8 cellular contexts compared by ENCODE assay signal in genomic region chr20:1423625-1424106, GRCh38. TPM values are rescaled to one million over a fixed set of nuclear protein-coding genes. Genes with fewer than 3 reads are reported as not detected.
A peak's percentile ranks its signal among the peaks of the same experiment; 100 is the strongest.
DNase-seq lines count a peak whose midpoint lies in the region; ATAC-seq and TF ChIP-seq lines count a peak whose summit lies in the region.

No MANE protein-coding gene starts in this region.

- no peak for TF ChIP-seq RAD21 in HCT116 (IDR thresholded peaks at IDR 0.05; ENCODE audit: low read depth)

- H3K36me3 Mint-ChIP-seq in CD8-positive, alpha-beta T cell = peaks cover 3% of the 10 kb centered on the region

- H3K27ac ChIP-seq in CD8-positive, alpha-beta T cell (ENCODE audit: low read depth, low read length) = no peak overlapping the region
- peak overlapping the region; percentile 3; the same call in 1 of the 2 replicates for H3K27ac ChIP-seq in HCT116 (ENCODE audit: low read depth, low read length)

- BruUV-seq in HCT116 (replicated peaks; lab: Mats Ljungman, UMichigan) = no TSS peak

- ATAC-seq in CD8-positive, alpha-beta T cell = peak; percentile 40
- ATAC-seq in HCT116 = peak; percentile 90
- no peak for ATAC-seq in HG03457 (IDR thresholded peaks at IDR 0.05; ENCODE audit: unreplicated experiment)
- no peak for ATAC-seq in HG03095 (IDR thresholded peaks at IDR 0.05; ENCODE audit: unreplicated experiment)
- no peak for ATAC-seq in GM18861 (IDR thresholded peaks at IDR 0.05; ENCODE audit: unreplicated experiment)
- ATAC-seq in GM21528 (IDR thresholded peaks at IDR 0.05; ENCODE audit: low FRiP score, unreplicated experiment) = no peak

- H3K9ac ChIP-seq in HCT116 (ENCODE audit: low read length) = no peak overlapping the region

- TF ChIP-seq CTCF in CD8-positive, alpha-beta T cell (IDR thresholded peaks at IDR 0.05) = no peak
- TF ChIP-seq CTCF in HCT116 (IDR thresholded peaks at IDR 0.05 in 2 of 3, conservative IDR thresholded peaks at IDR 0.05 in 1 of 3; ENCODE audit: borderline replicate concordance in 1 of 3, insufficient read depth in 1 of 3, low read depth in 2 of 3, low read length in 2 of 3) = peak in 1 of 3 experiments; percentile 40; a peak in 2 of 6 replicates

- no peaks in the 10 kb centered on the region for H3K79me2 ChIP-seq in HCT116 (ENCODE audit: insufficient read depth, low read length)

- peaks cover 3% of the 10 kb centered on the region for H3K9me3 ChIP-seq in CD8-positive, alpha-beta T cell (ENCODE audit: low read length)
- H3K9me3 ChIP-seq in HCT116 (ENCODE audit: control insufficient read depth in 1 of 2, insufficient read depth in 1 of 2, low read depth in 1 of 2, low read length in 2 of 2) = peaks cover 0 to 8% of the 10 kb centered on the region in 2 experiments; a peak in 1 of 4 replicates

- H3K27me3 ChIP-seq in CD8-positive, alpha-beta T cell (ENCODE audit: insufficient read depth, low read length) = no peaks in the 10 kb centered on the region
- H3K27me3 ChIP-seq in HCT116 (ENCODE audit: insufficient read depth, low read length) = no peaks in the 10 kb centered on the region

- no peak overlapping the region for H3K27ac Mint-ChIP-seq in CD8-positive, alpha-beta T cell

- H3K9me3 Mint-ChIP-seq in CD8-positive, alpha-beta T cell = peaks cover 19% of the 10 kb centered on the region

- no peaks in the 10 kb centered on the region for H3K9me2 ChIP-seq in HCT116 (ENCODE audit: insufficient read depth)

- H3K4me1 Mint-ChIP-seq in CD8-positive, alpha-beta T cell (ENCODE audit: low read depth) = no peaks in the 10 kb centered on the region

- DNase-seq in CD8-positive, alpha-beta T cell = peak in 1 of 7 experiments; percentile 37
- DNase-seq in HCT116 (ENCODE audit: low read depth, low spot score) (peak; percentile 67), SW480 (ENCODE audit: low spot score) (peak; percentile 68), iPS DF 4.7 (ENCODE audit: extremely low read depth, low spot score) (peak; percentile 90)

- no peak overlapping the region for H2AFZ ChIP-seq in HCT116 (ENCODE audit: low read depth, low read length, poor library complexity, severe bottlenecking)

- no peaks in the 10 kb centered on the region for H3K4me1 ChIP-seq in CD8-positive, alpha-beta T cell (ENCODE audit: insufficient read depth, low read length)
- peaks cover 4 to 12% of the 10 kb centered on the region in 2 experiments; a peak in 3 of 4 replicates for H3K4me1 ChIP-seq in HCT116 (ENCODE audit: control insufficient read depth in 1 of 2, insufficient read depth in 2 of 2, low read length in 2 of 2)

- no peaks in the 10 kb centered on the region for H4K20me1 ChIP-seq in HCT116 (ENCODE audit: insufficient read depth)

- H3K27me3 Mint-ChIP-seq in CD8-positive, alpha-beta T cell (ENCODE audit: low read depth) = peaks cover 13% of the 10 kb centered on the region

- H3K4me3 Mint-ChIP-seq in CD8-positive, alpha-beta T cell = no peak overlapping the region

- RAD21 ChIA-PET in HCT116 (lab: Charles Lee; ENCODE audit: low non-redundant PET in 1 of 2, low total read pairs in 2 of 2, uncharacterized antibody in 2 of 2, unreplicated experiment in 2 of 2) = no interaction called here

- peak overlapping the region; percentile 16; the same call in 1 of the 2 replicates for H3K4me2 ChIP-seq in HCT116 (ENCODE audit: low read length)

- TF ChIP-seq POLR2A in HCT116 (IDR thresholded peaks at IDR 0.05; ENCODE audit: borderline replicate concordance, extremely low read depth, insufficient read depth, insufficient read length) = no peak

- intact Hi-C loops in CD8-positive, alpha-beta T cell (cut with DNase I, micrococcal nuclease) = no loop called here
- intact Hi-C loops in HCT116 (cut with micrococcal nuclease) = no loop called here

- CTCF ChIA-PET in CD8-positive, alpha-beta T cell (lab: Charles Lee) = interaction anchor here (1.8 kb wide), 1 partner anchor 16 kb away, joined by 4 read pairs; no protein-coding TSS in a partner anchor
- CTCF ChIA-PET in HCT116 (lab: Charles Lee) = interaction anchor here (0.6 to 0.9 kb wide), 2 partner anchors 24 to 44 kb away, joined by 3 read pairs; no protein-coding TSS in a partner anchor

- POLR2A ChIA-PET in CD8-positive, alpha-beta T cell (lab: Charles Lee) = interaction anchor here (0.9 kb wide), 1 partner anchor 12 kb away, joined by 4 read pairs; no protein-coding TSS in a partner anchor
- POLR2A ChIA-PET in HCT116 (lab: Charles Lee) = interaction anchor here (1.2 kb wide), 1 partner anchor 31 kb away, joined by 3 read pairs; the partner anchor contains the start of gene FKBP1A

- no peaks in the 10 kb centered on the region for H3K36me3 ChIP-seq in CD8-positive, alpha-beta T cell (ENCODE audit: insufficient read depth, low read length)
- no peaks in the 10 kb centered on the region for H3K36me3 ChIP-seq in HCT116 (ENCODE audit: control insufficient read depth in 1 of 2, insufficient read depth in 2 of 2, low read length in 2 of 2)

- no peak overlapping the region for H3K4me3 ChIP-seq in CD8-positive, alpha-beta T cell (ENCODE audit: low read depth, low read length)
- H3K4me3 ChIP-seq in HCT116 (replicated peaks in 1 of 2; ENCODE audit: low read depth in 1 of 2, low read length in 2 of 2) = no peak overlapping the region

TF ChIP-seq in HCT116, 20 proteins besides CTCF, POLR2A, EP300 and RAD21:
- peak; percentile 32 for TF ChIP-seq ELF1 (IDR thresholded peaks at IDR 0.05; ENCODE audit: borderline replicate concordance, low read depth)
- no peak for TF ChIP-seq EZH2phosphoT487 (IDR thresholded peaks at IDR 0.05; ENCODE audit: borderline replicate concordance)
- TF ChIP-seq POLR2AphosphoS5 (IDR thresholded peaks at IDR 0.05; ENCODE audit: low read depth, low read length) = no peak
- no peak for TF ChIP-seq EGR1 (IDR thresholded peaks at IDR 0.05; ENCODE audit: low read depth)
- TF ChIP-seq TCF7L2 (IDR thresholded peaks at IDR 0.05; ENCODE audit: borderline replicate concordance, extremely low read depth, insufficient read depth, insufficient read length) = no peak
- TF ChIP-seq SIN3A (IDR thresholded peaks at IDR 0.05; ENCODE audit: low read depth) = no peak
- TF ChIP-seq, protein P1, sequence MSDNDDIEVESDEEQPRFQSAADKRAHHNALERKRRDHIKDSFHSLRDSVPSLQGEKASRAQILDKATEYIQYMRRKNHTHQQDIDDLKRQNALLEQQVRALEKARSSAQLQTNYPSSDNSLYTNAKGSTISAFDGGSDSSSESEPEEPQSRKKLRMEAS (IDR thresholded peaks at IDR 0.05) = no peak
TF ChIP-seq in HCT116: peak in this region for 1.

RNA-seq across cellular contexts. Expression of gene FKBP1A, which starts 30.8 kb away (rescaled TPM):
- 10 to 100 TPM; 34.0 to 36.8 TPM for total RNA-seq in CD8-positive, alpha-beta T cell
- 259 TPM for total RNA-seq in HCT116 (2021; ENCODE audit: unreplicated experiment)
- polyA plus RNA-seq in HCT116 (2012) = 302 and 317 TPM in 2 replicates

RNA-seq across cellular contexts. Expression of gene NSFL1C, which starts 43.0 kb away (rescaled TPM):
- 10 to 100 TPM; 66.0 to 70.5 TPM for total RNA-seq in CD8-positive, alpha-beta T cell
- total RNA-seq in HCT116 (2021; ENCODE audit: unreplicated experiment) = 93.4 TPM
- 63.5 and 78.6 TPM in 2 replicates for polyA plus RNA-seq in HCT116 (2012)

Comparison
In these comparisons a context has a peak if more than half of its experiments do, and no peak if none do; other contexts are left out.
1. ATAC-seq: peak in CD8-positive, alpha-beta T cell (single experiment) and HCT116 (single experiment); none in HG03457 (single experiment), HG03095 (single experiment), GM18861 (single experiment) and GM21528 (single experiment).